ENCODE assay signal across 20 cellular contexts in the genomic region with DNA sequence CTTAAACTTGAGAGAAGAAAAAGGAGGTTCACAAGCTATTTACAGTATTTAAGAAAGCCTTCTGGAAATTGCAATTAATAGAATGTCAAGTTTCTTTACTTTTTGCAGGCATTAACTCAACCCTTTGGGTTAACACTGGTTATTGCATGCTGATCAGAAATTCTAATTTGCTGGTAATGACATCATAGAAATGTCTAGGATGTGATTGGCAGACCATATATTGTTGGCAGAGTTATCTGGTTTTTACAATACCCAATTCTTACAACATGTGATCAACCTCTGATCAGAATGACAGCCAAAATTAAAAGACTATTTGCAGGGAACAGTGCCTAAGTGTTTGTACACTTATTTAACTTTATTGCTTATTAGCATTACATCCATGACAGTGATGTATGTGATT. TPM values are rescaled to one million over a fixed set of nuclear protein-coding genes. Genes with fewer than 3 reads are reported as not detected.
A peak's percentile ranks its signal among the peaks of the same experiment; 100 is the strongest.
DNase-seq lines count a peak whose midpoint lies in the region; ATAC-seq and TF ChIP-seq lines count a peak whose summit lies in the region.
"Had no signal": no experiment of that assay in that cellular context is flagged by ENCODE, and none has a peak within 500 bp of the region (broad histone marks: within the 10 kb centered on the region; RNA-seq: fewer than 3 reads in every experiment).

No MANE protein-coding gene starts in this region.

- H3K36me3 Mint-ChIP-seq in activated CD4-positive, alpha-beta T cell treated with anti-CD3 and anti-CD28 coated beads, Interleukin-2, amount 10 ng/mL, durations not matched to agents 7 days and 5 days (ENCODE audit: low read depth): no peaks in the 10 kb centered on the region
- peaks cover 1 to 3% of the 10 kb centered on the region in 2 donors for H3K36me3 Mint-ChIP-seq in CD4-positive, alpha-beta memory T cell
- H3K36me3 Mint-ChIP-seq in T-helper 17 cell (ENCODE audit: low read depth) (no peaks in the 10 kb centered on the region), neural crest cell (ENCODE audit: low read depth) (no peaks in the 10 kb centered on the region), HFFc6 (ENCODE audit: low read depth) (no peaks in the 10 kb centered on the region)

- H3K4me3 ChIP-seq in CD4-positive, alpha-beta memory T cell (ENCODE audit: low read length in 2 of 2): no peak overlapping the region
- H3K4me3 ChIP-seq: body of pancreas, lower lobe of right lung, MG63, prostate gland, SJCRH30, upper lobe of left lung had no signal

- POLR2A ChIA-PET in activated CD4-positive, alpha-beta T cell treated with anti-CD3 and anti-CD28 coated beads, Interleukin-2, amount 10 ng/mL, durations not matched to agents 7 days and 5 days (lab: Charles Lee): no interaction called here
- POLR2A ChIA-PET in CD4-positive, alpha-beta memory T cell (lab: Charles Lee; ENCODE audit: partially characterized antibody): no interaction called here

- H3K9me3 ChIP-seq in CD4-positive, alpha-beta memory T cell (ENCODE audit: control insufficient read depth in 1 of 2, low read length in 2 of 2): no peaks in the 10 kb centered on the region
- no peaks in the 10 kb centered on the region for H3K9me3 ChIP-seq in T-helper 17 cell (ENCODE audit: control insufficient read depth, low read length, poor library complexity, severe bottlenecking)
- H3K9me3 ChIP-seq: body of pancreas, lower lobe of right lung, MG63, prostate gland, SJCRH30, upper lobe of left lung had no signal

- peaks cover 2% of the 10 kb centered on the region for H3K27me3 Mint-ChIP-seq in activated CD4-positive, alpha-beta T cell treated with anti-CD3 and anti-CD28 coated beads, Interleukin-2, amount 10 ng/mL, durations not matched to agents 7 days and 5 days
- H3K27me3 Mint-ChIP-seq in CD4-positive, alpha-beta memory T cell: no peaks in the 10 kb centered on the region
- H3K27me3 Mint-ChIP-seq in T-helper 17 cell (no peaks in the 10 kb centered on the region), neural crest cell (ENCODE audit: low read depth) (no peaks in the 10 kb centered on the region), HFFc6 (ENCODE audit: insufficient read depth) (peaks cover 6% of the 10 kb centered on the region)

- no peak overlapping the region for H3K27ac ChIP-seq in CD4-positive, alpha-beta memory T cell (ENCODE audit: low read depth, low read length)
- H3K27ac ChIP-seq: body of pancreas, lower lobe of right lung, SJCRH30, upper lobe of left lung had no signal

- H3K9me3 Mint-ChIP-seq in activated CD4-positive, alpha-beta T cell treated with anti-CD3 and anti-CD28 coated beads, Interleukin-2, amount 10 ng/mL, durations not matched to agents 7 days and 5 days: no peaks in the 10 kb centered on the region
- no peaks in the 10 kb centered on the region for H3K9me3 Mint-ChIP-seq in CD4-positive, alpha-beta memory T cell
- H3K9me3 Mint-ChIP-seq in neural crest cell (no peaks in the 10 kb centered on the region), HFFc6 (no peaks in the 10 kb centered on the region)

- intact Hi-C loops in CD4-positive, alpha-beta memory T cell (cut with micrococcal nuclease): loop anchor here (5.0 kb wide), 1 partner anchor 506 kb away; a partner anchor contains a TSS

- no peak for TF ChIP-seq CTCF in neural crest cell (conservative IDR thresholded peaks at IDR 0.05)
- TF ChIP-seq CTCF in HFFc6 (IDR thresholded peaks at IDR 0.05): no peak

- peaks cover 32% of the 10 kb centered on the region for H3K4me1 Mint-ChIP-seq in activated CD4-positive, alpha-beta T cell treated with anti-CD3 and anti-CD28 coated beads, Interleukin-2, amount 10 ng/mL, durations not matched to agents 7 days and 5 days
- peaks cover 27 to 37% (median 32%) of the 10 kb centered on the region in 4 donors for H3K4me1 Mint-ChIP-seq in CD4-positive, alpha-beta memory T cell
- peaks cover 17% of the 10 kb centered on the region for H3K4me1 Mint-ChIP-seq in T-helper 17 cell
- H3K4me1 Mint-ChIP-seq in neural crest cell: peaks cover 32% of the 10 kb centered on the region
- H3K4me1 Mint-ChIP-seq in HFFc6 (ENCODE audit: low read depth): peaks cover 26% of the 10 kb centered on the region

- peaks cover 30% of the 10 kb centered on the region for H3K4me1 ChIP-seq in CD4-positive, alpha-beta memory T cell (ENCODE audit: insufficient read depth, low read length)

- no peak overlapping the region for H3K4me3 Mint-ChIP-seq in activated CD4-positive, alpha-beta T cell treated with anti-CD3 and anti-CD28 coated beads, Interleukin-2, amount 10 ng/mL, durations not matched to agents 7 days and 5 days
- peak overlapping the region in 5 of 8 donors; percentile 83 to 92 (median 89) for H3K4me3 Mint-ChIP-seq in CD4-positive, alpha-beta memory T cell
- peak overlapping the region; percentile 15 for H3K4me3 Mint-ChIP-seq in T-helper 17 cell
- H3K4me3 Mint-ChIP-seq in neural crest cell: peak overlapping the region; percentile 83
- H3K4me3 Mint-ChIP-seq in HFFc6: no peak overlapping the region

- H3K36me3 ChIP-seq in CD4-positive, alpha-beta memory T cell (ENCODE audit: insufficient read depth, low read length): no peaks in the 10 kb centered on the region
- H3K36me3 ChIP-seq: lower lobe of right lung, MG63, prostate gland, SJCRH30, upper lobe of left lung had no signal

- no peak for DNase-seq in activated CD4-positive, alpha-beta T cell treated with anti-CD3 and anti-CD28 coated beads, Interleukin-2, amount 10 ng/mL, durations not matched to agents 7 days and 5 days
- no peak for DNase-seq in activated CD4-positive, alpha-beta T cell treated with anti-CD3 and anti-CD28 coated beads for 1 hour
- peak in 1 of 5 donors; percentile 4 for DNase-seq in CD4-positive, alpha-beta memory T cell
- DNase-seq in T-helper 17 cell (no peak), neural crest cell (ENCODE audit: low read depth, low spot score) (no peak), NCI-H524 (lab: John Stamatoyannopoulos, UW) (no peak), HFFc6 (no peak), mesenteric fat pad (ENCODE audit: low spot score) (no peak)
- DNase-seq: activated CD4-positive, alpha-beta T cell treated with anti-CD3 and anti-CD28 coated beads for 4 hours; activated CD8-positive, alpha-beta memory T cell treated with anti-CD3 and anti-CD28 coated beads, Interleukin-2, amount 10 ng/mL, durations not matched to agents 7 days and 5 days; activated effector memory CD4-positive, alpha-beta T cell treated with Interleukin-2 at 50 U/mL for 16 hours; body of pancreas; KBM-7; lower lobe of right lung; MG63; NCI-H2081 treated with DMSO at 0.1 percent for 48 hours; SJCRH30; stimulated activated CD4-positive, alpha-beta T cell treated with anti-CD3 and anti-CD28 coated beads, Interleukin-15, amount 100 ng/mL, for 24 hours; upper lobe of left lung had no signal

- peak overlapping the region; percentile 73 for H3K27ac Mint-ChIP-seq in activated CD4-positive, alpha-beta T cell treated with anti-CD3 and anti-CD28 coated beads, Interleukin-2, amount 10 ng/mL, durations not matched to agents 7 days and 5 days
- H3K27ac Mint-ChIP-seq in CD4-positive, alpha-beta memory T cell: peak overlapping the region in 1 of 7 donors; percentile 92
- H3K27ac Mint-ChIP-seq in T-helper 17 cell (peak overlapping the region; percentile 85), neural crest cell (ENCODE audit: unreplicated experiment) (no peak overlapping the region), HFFc6 (no peak overlapping the region)

- no peak for ATAC-seq in T-helper 17 cell
- ATAC-seq: activated CD8-positive, alpha-beta memory T cell treated with anti-CD3 and anti-CD28 coated beads, Interleukin-2, amount 10 ng/mL, durations not matched to agents 7 days and 5 days; body of pancreas; lower lobe of right lung had no signal

- no peaks in the 10 kb centered on the region for H3K27me3 ChIP-seq in CD4-positive, alpha-beta memory T cell (ENCODE audit: insufficient read depth, low read length)
- H3K27me3 ChIP-seq: body of pancreas, MG63, SJCRH30, upper lobe of left lung had no signal

- CTCF ChIA-PET in activated CD4-positive, alpha-beta T cell treated with anti-CD3 and anti-CD28 coated beads, Interleukin-2, amount 10 ng/mL, durations not matched to agents 7 days and 5 days (lab: Charles Lee): no interaction called here
- CTCF ChIA-PET in CD4-positive, alpha-beta memory T cell (lab: Charles Lee; ENCODE audit: partially characterized antibody): no interaction called here

RNA-seq across cellular contexts. Expression of a gene that starts 1.6 kb away (rescaled TPM):
- 10 to 100 TPM; 13.2 to 13.7 TPM for total RNA-seq in activated CD4-positive, alpha-beta T cell treated with anti-CD3 and anti-CD28 coated beads, Interleukin-2, amount 10 ng/mL, durations not matched to agents 7 days and 5 days
- 10 to 100 TPM; 27.3 to 29.3 TPM for total RNA-seq in CD4-positive, alpha-beta memory T cell
- 10 to 100 TPM in 1 of 2 donors, 1 to 10 TPM in 1; 8.3 to 14.8 TPM for polyA plus RNA-seq in CD4-positive, alpha-beta memory T cell
- 10 to 100 TPM; 18.4 to 22.9 TPM for total RNA-seq in T-helper 17 cell
- total RNA-seq in neural crest cell: 40.2 and 43.3 TPM in 2 replicates
- total RNA-seq in HFFc6 (2021; fragmentation: NEBNext Ultra II Directional; extraction: Animal tissue kit (Norgen Biotek cat#: 25700)): 1 to 10 TPM; 6.6 to 8.1 (median 7.1) TPM
- total RNA-seq in mesenteric fat pad: 17.5 TPM

Comparison
In these comparisons a context has a peak if more than half of its experiments do, and no peak if none do; other contexts are left out.
1. H3K27ac Mint-ChIP-seq: peak in activated CD4-positive, alpha-beta T cell treated with anti-CD3 and anti-CD28 coated beads, Interleukin-2, amount 10 ng/mL, durations not matched to agents 7 days and 5 days (single experiment) and T-helper 17 cell (single experiment); none in neural crest cell (single experiment) and HFFc6 (single experiment).
2. H3K4me3 Mint-ChIP-seq: peak in CD4-positive, alpha-beta memory T cell (5 of 8), T-helper 17 cell (single experiment) and neural crest cell (single experiment); none in activated CD4-positive, alpha-beta T cell treated with anti-CD3 and anti-CD28 coated beads, Interleukin-2, amount 10 ng/mL, durations not matched to agents 7 days and 5 days (single experiment) and HFFc6 (single experiment).